11 cellular contexts compared by ENCODE assay signal in the genomic region with DNA sequence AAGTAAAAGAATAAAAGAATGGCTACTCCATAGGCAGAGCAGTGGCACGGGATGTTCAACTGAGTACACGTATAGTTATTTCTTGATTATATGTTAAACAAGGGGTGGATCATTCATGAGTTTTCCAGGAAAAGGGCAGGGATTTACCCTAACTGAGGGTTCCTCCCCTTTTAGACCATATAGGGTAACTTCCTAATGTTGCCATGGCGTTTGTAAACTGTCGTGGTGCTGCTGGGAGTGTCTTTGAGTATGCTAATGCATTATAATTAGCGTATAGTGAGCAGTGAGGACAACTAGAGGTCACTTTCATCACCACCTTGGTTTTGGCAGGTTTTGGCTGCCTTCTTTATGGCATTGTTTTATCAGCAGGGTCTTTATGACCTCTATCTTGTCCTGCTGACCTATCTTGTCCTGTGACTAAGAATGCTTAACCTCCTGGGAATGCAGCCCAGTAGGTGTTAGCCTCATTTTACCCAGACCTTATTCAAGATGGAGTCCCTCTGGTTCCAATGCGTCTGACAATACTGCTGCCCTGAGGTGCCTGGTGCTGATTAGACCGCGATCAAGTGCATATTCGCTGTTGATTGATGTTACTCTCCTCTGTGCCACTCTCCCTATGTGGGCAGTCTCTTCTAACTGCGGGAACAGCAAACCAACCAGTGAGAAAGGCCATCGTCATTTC.
"Had no signal": no experiment of that assay in that cellular context is flagged by ENCODE, and none has a peak within 500 bp of the region (broad histone marks: within the 10 kb centered on the region; RNA-seq: fewer than 3 reads in every experiment).

No MANE protein-coding gene starts in this region.

- H3K4me3 Mint-ChIP-seq: neural crest cell had no signal

- DNase-seq: activated gamma-delta T cell; adrenal gland; foreskin melanocyte; head of caudate nucleus; immature natural killer cell; right lobe of liver; stimulated activated CD4-positive, alpha-beta T cell treated with anti-CD3 and anti-CD28 coated beads, Interleukin-4, amount 100 ng/mL, for 4 hours; upper lobe of right lung had no signal

- H3K9me3 Mint-ChIP-seq: immature natural killer cell had no signal

- H3K4me1 Mint-ChIP-seq: neural crest cell had no signal

- ATAC-seq: right lobe of liver, upper lobe of right lung had no signal

- H3K27ac Mint-ChIP-seq: activated T-cell treated with anti-CD3 and anti-CD28 coated beads, Interleukin-2, amount 50 U/mL, for 72 hours had no signal

- H3K27me3 Mint-ChIP-seq: stimulated activated naive CD8-positive, alpha-beta T cell treated with anti-CD3 and anti-CD28 coated beads, Interleukin-15, Interleukin-2, amounts not matched to agents 100 ng/mL and 50 ng/mL, for 24 hours had no signal
